In genomic region chr1:5755552-5756125, GRCh38 we compare ENCODE assay signal across 23 cellular contexts.
DNase-seq lines count a peak whose midpoint lies in the region; ATAC-seq, FAIRE-seq and TF ChIP-seq lines count a peak whose summit lies in the region.
"Had no signal": no experiment of that assay in that cellular context is flagged by ENCODE, and none has a peak within 500 bp of the region (broad histone marks: within the 10 kb centered on the region; RNA-seq: fewer than 3 reads in every experiment).

No MANE protein-coding gene starts in this region.

- H3K23ac ChIP-seq in neuronal stem cell (ENCODE audit: low read depth, low read length, poor library complexity): no peak overlapping the region

- H3K4me1 ChIP-seq in left ventricle myocardium inferior (peaks cover 17% of the 10 kb centered on the region), kidney (ENCODE audit: control insufficient read depth in 1 of 2, insufficient read depth in 1 of 2, low read depth in 1 of 2, low read length in 2 of 2) (no peaks in the 10 kb centered on the region), neuronal stem cell (ENCODE audit: control insufficient read depth in 2 of 2, insufficient read depth in 1 of 2, low read depth in 1 of 2, low read length in 2 of 2) (peaks cover 0 to 9% of the 10 kb centered on the region in 2 donors), sigmoid colon (no peaks in the 10 kb centered on the region)
- H3K4me1 ChIP-seq: A549 had no signal

- no peak overlapping the region for H3K4me2 ChIP-seq in neuronal stem cell (ENCODE audit: insufficient read depth, low read length, poor library complexity, severe bottlenecking)
- H3K4me2 ChIP-seq: A549, GM23338 had no signal

- no peaks in the 10 kb centered on the region for H3K27me3 Mint-ChIP-seq in activated CD8-positive, alpha-beta T cell treated with anti-CD3 and anti-CD28 coated beads, Interleukin-2, amount 10 ng/mL, durations not matched to agents 7 days and 5 days (ENCODE audit: low read depth)

- DNase-seq in Right ventricle myocardium superior: peak; percentile 26
- DNase-seq in left ventricle myocardium inferior: no peak
- peak; percentile 41 for DNase-seq in kidney
- DNase-seq in neuronal stem cell (ENCODE audit: low spot score): no peak
- peak; percentile 34 for DNase-seq in sigmoid colon
- DNase-seq in activated CD8-positive, alpha-beta T cell treated with anti-CD3 and anti-CD28 coated beads, Interleukin-2, amount 10 ng/mL, durations not matched to agents 7 days and 5 days: no peak
- no peak for DNase-seq in cerebellar nuclear complex (lab: John Stamatoyannopoulos, UW)
- DNase-seq: AML-193; Calu3; CD4-positive, alpha-beta memory T cell; DMS79 treated with DMSO at 0.1 percent for 48 hours; HFFc6; IMR-90 had no signal

- no peak overlapping the region for H3K4me3 Mint-ChIP-seq in activated CD8-positive, alpha-beta T cell treated with anti-CD3 and anti-CD28 coated beads, Interleukin-2, amount 10 ng/mL, durations not matched to agents 7 days and 5 days
- H3K4me3 Mint-ChIP-seq: CD4-positive, alpha-beta memory T cell; GM23338; HFFc6 had no signal

- no peak overlapping the region for H4K91ac ChIP-seq in neuronal stem cell (ENCODE audit: low read depth, low read length, poor library complexity)

- H3K9me3 ChIP-seq in left ventricle myocardium inferior (replicated peaks): peaks cover 6% of the 10 kb centered on the region
- H3K9me3 ChIP-seq in kidney (ENCODE audit: control insufficient read depth in 1 of 2, low read length in 2 of 2): peaks cover 0 to 4% of the 10 kb centered on the region in 2 donors
- no peaks in the 10 kb centered on the region for H3K9me3 ChIP-seq in neuronal stem cell (replicated peaks in 1 of 2; ENCODE audit: control insufficient read depth in 2 of 2, insufficient read depth in 1 of 2, low read depth in 1 of 2, low read length in 2 of 2)
- no peaks in the 10 kb centered on the region for H3K9me3 ChIP-seq in sigmoid colon
- H3K9me3 ChIP-seq: A549 had no signal

- no peaks in the 10 kb centered on the region for H3K79me1 ChIP-seq in neuronal stem cell (ENCODE audit: low read depth, low read length)

- no peaks in the 10 kb centered on the region for H3K9me3 Mint-ChIP-seq in activated CD8-positive, alpha-beta T cell treated with anti-CD3 and anti-CD28 coated beads, Interleukin-2, amount 10 ng/mL, durations not matched to agents 7 days and 5 days (ENCODE audit: insufficient read depth)

- no peak overlapping the region for H2BK12ac ChIP-seq in neuronal stem cell (ENCODE audit: low read length)

- H3K27me3 ChIP-seq in left ventricle myocardium inferior (ENCODE audit: low read depth) (peaks cover 74% of the 10 kb centered on the region), neuronal stem cell (ENCODE audit: control insufficient read depth in 3 of 3, insufficient read depth in 3 of 3, low read depth in 1 of 3, low read length in 3 of 3) (peaks cover 0 to 43% (median 0%) of the 10 kb centered on the region in 3 experiments), sigmoid colon (peaks cover 0 to 19% (median 0%) of the 10 kb centered on the region in 3 donors)

- H2BK15ac ChIP-seq in neuronal stem cell (ENCODE audit: low read length): no peak overlapping the region

- H3K9ac ChIP-seq in kidney (ENCODE audit: low read length in 2 of 2) (no peak overlapping the region), neuronal stem cell (ENCODE audit: low read depth, low read length, poor library complexity) (no peak overlapping the region)

- ATAC-seq in Right ventricle myocardium superior (ENCODE audit: poor library complexity) (no peak), GM21423 (IDR thresholded peaks at IDR 0.05; ENCODE audit: unreplicated experiment) (no peak)
- ATAC-seq in activated CD8-positive, alpha-beta T cell treated with anti-CD3 and anti-CD28 coated beads, Interleukin-2, amount 10 ng/mL, durations not matched to agents 7 days and 5 days: no peak
- ATAC-seq: A549, GM12878, GM23338, HCT116 had no signal

- no peak overlapping the region for H2AFZ ChIP-seq in neuronal stem cell (ENCODE audit: low read length)
- H2AFZ ChIP-seq: GM23338 had no signal

- H2BK120ac ChIP-seq in neuronal stem cell (ENCODE audit: low read depth, low read length): peak overlapping the region; percentile 49

- no CpG with 5 or more reads among the region's 16 CpGs for WGBS in neuronal stem cell (ENCODE audit: extremely low coverage in 2 of 2, insufficient read length in 2 of 2, insufficient replicate concordance in 1 of 2), 2 donors
- WGBS in sigmoid colon, 2 donors: 84 to 88% methylated on average over 16 of the region's 16 CpGs

- no peaks in the 10 kb centered on the region for H3K36me3 Mint-ChIP-seq in activated CD8-positive, alpha-beta T cell treated with anti-CD3 and anti-CD28 coated beads, Interleukin-2, amount 10 ng/mL, durations not matched to agents 7 days and 5 days (ENCODE audit: low read depth)
- H3K36me3 Mint-ChIP-seq: CD4-positive, alpha-beta memory T cell had no signal

- H3K27ac Mint-ChIP-seq in activated CD8-positive, alpha-beta T cell treated with anti-CD3 and anti-CD28 coated beads, Interleukin-2, amount 10 ng/mL, durations not matched to agents 7 days and 5 days: no peak overlapping the region
- H3K27ac Mint-ChIP-seq: CD4-positive, alpha-beta memory T cell; GM23338; HFFc6 had no signal

- no peak overlapping the region for H3K4ac ChIP-seq in neuronal stem cell (ENCODE audit: low read length)

- H3K14ac ChIP-seq in neuronal stem cell (ENCODE audit: low read length): no peak overlapping the region

- H3K18ac ChIP-seq in neuronal stem cell (ENCODE audit: low read length): no peak overlapping the region

- no peaks in the 10 kb centered on the region for H3K4me1 Mint-ChIP-seq in activated CD8-positive, alpha-beta T cell treated with anti-CD3 and anti-CD28 coated beads, Interleukin-2, amount 10 ng/mL, durations not matched to agents 7 days and 5 days (ENCODE audit: low read depth)
- H3K4me1 Mint-ChIP-seq: CD4-positive, alpha-beta memory T cell had no signal

- FAIRE-seq in kidney (lab: Jason Lieb, UNC): no peak
- FAIRE-seq: A549, GM12878, GM19239, H54, HTR-8/SVneo had no signal

- no peak overlapping the region for H3K4me3 ChIP-seq in left ventricle myocardium inferior
- H3K4me3 ChIP-seq in kidney (ENCODE audit: low read length in 2 of 2): no peak overlapping the region
- no peak overlapping the region for H3K4me3 ChIP-seq in neuronal stem cell (ENCODE audit: low read length in 2 of 2)
- H3K4me3 ChIP-seq in sigmoid colon: no peak overlapping the region
- H3K4me3 ChIP-seq: A549, GM12878, GM23338 had no signal

- POLR2A ChIA-PET in activated CD8-positive, alpha-beta T cell treated with anti-CD3 and anti-CD28 coated beads, Interleukin-2, amount 10 ng/mL, durations not matched to agents 7 days and 5 days (lab: Charles Lee): no interaction called here

- no peaks in the 10 kb centered on the region for H3K36me3 ChIP-seq in left ventricle myocardium inferior
- no peaks in the 10 kb centered on the region for H3K36me3 ChIP-seq in kidney (ENCODE audit: control insufficient read depth in 1 of 2, insufficient read depth in 2 of 2, low read length in 2 of 2)
- no peaks in the 10 kb centered on the region for H3K36me3 ChIP-seq in neuronal stem cell (replicated peaks in 1 of 2; ENCODE audit: control insufficient read depth in 2 of 2, insufficient read depth in 2 of 2, low read length in 2 of 2)
- H3K36me3 ChIP-seq in sigmoid colon: no peaks in the 10 kb centered on the region

- TF ChIP-seq POLR2A in sigmoid colon (IDR thresholded peaks at IDR 0.05): no peak

- no peak for TF ChIP-seq EP300 in sigmoid colon (IDR thresholded peaks at IDR 0.05)

- TF ChIP-seq CTCF in left ventricle myocardium inferior (IDR thresholded peaks at IDR 0.05; ENCODE audit: borderline replicate concordance) (no peak), kidney (IDR thresholded peaks at IDR 0.05; ENCODE audit: borderline replicate concordance, extremely low read depth, insufficient read depth) (no peak), sigmoid colon (IDR thresholded peaks at IDR 0.05) (no peak)

- H3K27ac ChIP-seq in left ventricle myocardium inferior (replicated peaks) (no peak overlapping the region), kidney (ENCODE audit: low read depth in 2 of 2, low read length in 2 of 2) (no peak overlapping the region), neuronal stem cell (replicated peaks; ENCODE audit: low read length) (no peak overlapping the region), sigmoid colon (no peak overlapping the region)
- H3K27ac ChIP-seq: 22Rv1, A549, C4-2B had no signal

- intact Hi-C loops in Right ventricle myocardium superior (cut with DNase I): no loop called here
- intact Hi-C loops in left ventricle myocardium inferior (cut with micrococcal nuclease): no loop called here
- intact Hi-C loops in kidney (cut with DNase I): no loop called here
- intact Hi-C loops in sigmoid colon (cut with DNase I): no loop called here

- no peak overlapping the region for H2BK5ac ChIP-seq in neuronal stem cell (ENCODE audit: low read length)

- H4K8ac ChIP-seq in neuronal stem cell (ENCODE audit: low read depth, low read length): no peak overlapping the region

- CTCF ChIA-PET in activated CD8-positive, alpha-beta T cell treated with anti-CD3 and anti-CD28 coated beads, Interleukin-2, amount 10 ng/mL, durations not matched to agents 7 days and 5 days (lab: Charles Lee): no interaction called here

- no peak overlapping the region for H2AK5ac ChIP-seq in neuronal stem cell (ENCODE audit: low read depth, low read length)

Comparison
In these comparisons a context has a peak if more than half of its experiments do, and no peak if none do; other contexts are left out.
1. DNase-seq: peak in Right ventricle myocardium superior (single experiment), kidney (single experiment) and sigmoid colon (single experiment); none in left ventricle myocardium inferior (single experiment), neuronal stem cell (single experiment), activated CD8-positive, alpha-beta T cell treated with anti-CD3 and anti-CD28 coated beads, Interleukin-2, amount 10 ng/mL, durations not matched to agents 7 days and 5 days (single experiment) and cerebellar nuclear complex (0 of 2).